In genomic region chr11:46855167-46855566, GRCh38 we compare ENCODE assay signal across 2 cellular contexts.
A peak's percentile ranks its signal among the peaks of the same experiment; 100 is the strongest.
TF ChIP-seq lines count a peak whose summit lies in the region.

No MANE protein-coding gene starts in this region.

TF ChIP-seq in IMR-90, 13 proteins besides CTCF, POLR2A, EP300 and RAD21:
- TF ChIP-seq CHD1 (IDR thresholded peaks at IDR 0.05; ENCODE audit: low read depth, low read length), result no peak
- TF ChIP-seq MXI1 (IDR thresholded peaks at IDR 0.05; ENCODE audit: borderline replicate concordance, low read depth, low read length), result no peak
- TF ChIP-seq NFE2L2 (IDR thresholded peaks at IDR 0.05; ENCODE audit: low read depth, low read length), result no peak
- TF ChIP-seq RCOR1 (IDR thresholded peaks at IDR 0.05; ENCODE audit: insufficient replicate concordance, low read length), result no peak
- TF ChIP-seq CEBPB (IDR thresholded peaks at IDR 0.05; ENCODE audit: low read depth, low read length), result no peak
- TF ChIP-seq SMC3 (IDR thresholded peaks at IDR 0.05; ENCODE audit: low read depth, low read length), result no peak
- TF ChIP-seq, protein P1, sequence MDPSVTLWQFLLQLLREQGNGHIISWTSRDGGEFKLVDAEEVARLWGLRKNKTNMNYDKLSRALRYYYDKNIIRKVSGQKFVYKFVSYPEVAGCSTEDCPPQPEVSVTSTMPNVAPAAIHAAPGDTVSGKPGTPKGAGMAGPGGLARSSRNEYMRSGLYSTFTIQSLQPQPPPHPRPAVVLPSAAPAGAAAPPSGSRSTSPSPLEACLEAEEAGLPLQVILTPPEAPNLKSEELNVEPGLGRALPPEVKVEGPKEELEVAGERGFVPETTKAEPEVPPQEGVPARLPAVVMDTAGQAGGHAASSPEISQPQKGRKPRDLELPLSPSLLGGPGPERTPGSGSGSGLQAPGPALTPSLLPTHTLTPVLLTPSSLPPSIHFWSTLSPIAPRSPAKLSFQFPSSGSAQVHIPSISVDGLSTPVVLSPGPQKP (IDR thresholded peaks at IDR 0.05; ENCODE audit: borderline replicate concordance, low read depth, low read length), result no peak
- no peak for TF ChIP-seq USF2 (IDR thresholded peaks at IDR 0.05; ENCODE audit: low read depth, low read length)
- TF ChIP-seq FOS (IDR thresholded peaks at IDR 0.05; ENCODE audit: low read depth, low read length), result no peak
- TF ChIP-seq MAZ (IDR thresholded peaks at IDR 0.05; ENCODE audit: borderline replicate concordance, low read depth, low read length), result no peak
- no peak for TF ChIP-seq RFX5 (IDR thresholded peaks at IDR 0.05; ENCODE audit: low read depth, low read length)
- TF ChIP-seq BHLHE40 (IDR thresholded peaks at IDR 0.05; ENCODE audit: low read depth, low read length), result no peak
- TF ChIP-seq MAFK (IDR thresholded peaks at IDR 0.05; ENCODE audit: low read depth, low read length), result no peak

TF ChIP-seq in K562, 482 proteins besides CTCF, POLR2A, EP300 and RAD21:
- TF ChIP-seq C11orf30 (IDR thresholded peaks at IDR 0.05; ENCODE audit: low read depth) (peak; percentile 59), ZNF584 (CRISPR knock-in tag; IDR thresholded peaks at IDR 0.05; ENCODE audit: low read depth) (no peak), ARID1B (IDR thresholded peaks at IDR 0.05) (no peak; the same call in 1 of the 2 replicates), ZNF695 (CRISPR knock-in tag; IDR thresholded peaks at IDR 0.05) (no peak), SMAD4 (CRISPR knock-in tag; conservative IDR thresholded peaks at IDR 0.05) (no peak), DNMT1 (IDR thresholded peaks at IDR 0.05) (no peak), NFIC (IDR thresholded peaks at IDR 0.05) (no peak), ZNF316 (IDR thresholded peaks at IDR 0.05) (peak; percentile 42; the same call in 1 of the 2 replicates), POLR2H (tag; IDR thresholded peaks at IDR 0.05; ENCODE audit: low read depth) (no peak), EP400 (IDR thresholded peaks at IDR 0.05) (no peak), RBFOX2 (IDR thresholded peaks at IDR 0.05; ENCODE audit: low read depth, low read length) (no peak), DPF2 (IDR thresholded peaks at IDR 0.05) (peak; percentile 35; the same call in 1 of the 2 replicates), ESRRA (IDR thresholded peaks at IDR 0.05; ENCODE audit: borderline replicate concordance, low read depth) (no peak), CREB5 (CRISPR knock-in tag; IDR thresholded peaks at IDR 0.05) (no peak), MAFG (tag; conservative IDR thresholded peaks at IDR 0.05) (peak; percentile 55; the same call in 1 of the 2 replicates)
- TF ChIP-seq, protein P2, sequence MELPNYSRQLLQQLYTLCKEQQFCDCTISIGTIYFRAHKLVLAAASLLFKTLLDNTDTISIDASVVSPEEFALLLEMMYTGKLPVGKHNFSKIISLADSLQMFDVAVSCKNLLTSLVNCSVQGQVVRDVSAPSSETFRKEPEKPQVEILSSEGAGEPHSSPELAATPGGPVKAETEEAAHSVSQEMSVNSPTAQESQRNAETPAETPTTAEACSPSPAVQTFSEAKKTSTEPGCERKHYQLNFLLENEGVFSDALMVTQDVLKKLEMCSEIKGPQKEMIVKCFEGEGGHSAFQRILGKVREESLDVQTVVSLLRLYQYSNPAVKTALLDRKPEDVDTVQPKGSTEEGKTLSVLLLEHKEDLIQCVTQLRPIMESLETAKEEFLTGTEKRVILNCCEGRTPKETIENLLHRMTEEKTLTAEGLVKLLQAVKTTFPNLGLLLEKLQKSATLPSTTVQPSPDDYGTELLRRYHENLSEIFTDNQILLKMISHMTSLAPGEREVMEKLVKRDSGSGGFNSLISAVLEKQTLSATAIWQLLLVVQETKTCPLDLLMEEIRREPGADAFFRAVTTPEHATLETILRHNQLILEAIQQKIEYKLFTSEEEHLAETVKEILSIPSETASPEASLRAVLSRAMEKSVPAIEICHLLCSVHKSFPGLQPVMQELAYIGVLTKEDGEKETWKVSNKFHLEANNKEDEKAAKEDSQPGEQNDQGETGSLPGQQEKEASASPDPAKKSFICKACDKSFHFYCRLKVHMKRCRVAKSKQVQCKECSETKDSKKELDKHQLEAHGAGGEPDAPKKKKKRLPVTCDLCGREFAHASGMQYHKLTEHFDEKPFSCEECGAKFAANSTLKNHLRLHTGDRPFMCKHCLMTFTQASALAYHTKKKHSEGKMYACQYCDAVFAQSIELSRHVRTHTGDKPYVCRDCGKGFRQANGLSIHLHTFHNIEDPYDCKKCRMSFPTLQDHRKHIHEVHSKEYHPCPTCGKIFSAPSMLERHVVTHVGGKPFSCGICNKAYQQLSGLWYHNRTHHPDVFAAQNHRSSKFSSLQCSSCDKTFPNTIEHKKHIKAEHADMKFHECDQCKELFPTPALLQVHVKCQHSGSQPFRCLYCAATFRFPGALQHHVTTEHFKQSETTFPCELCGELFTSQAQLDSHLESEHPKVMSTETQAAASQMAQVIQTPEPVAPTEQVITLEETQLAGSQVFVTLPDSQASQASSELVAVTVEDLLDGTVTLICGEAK (IDR thresholded peaks at IDR 0.05), result no peak
- TF ChIP-seq, protein P2 (CRISPR knock-in tag; IDR thresholded peaks at IDR 0.05), result no peak
